23 cellular contexts compared by ENCODE assay signal in genomic region chr3:13722178-13722577, GRCh38.
DNase-seq lines count a peak whose midpoint lies in the region; ATAC-seq, FAIRE-seq and TF ChIP-seq lines count a peak whose summit lies in the region.
"Had no signal": no experiment of that assay in that cellular context is flagged by ENCODE, and none has a peak within 500 bp of the region (broad histone marks: within the 10 kb centered on the region; RNA-seq: fewer than 3 reads in every experiment).

No MANE protein-coding gene starts in this region.

- FAIRE-seq in urothelium cell line (lab: Jason Lieb, UNC): no peak
- FAIRE-seq: A549, D721Med, GM12878, GM12892, GM18507 had no signal

- H3K9me2 ChIP-seq in SK-N-SH (no peaks in the 10 kb centered on the region), GM23338 (ENCODE audit: insufficient read depth) (no peaks in the 10 kb centered on the region)

- H3K79me2 ChIP-seq in SK-N-SH (ENCODE audit: insufficient read depth) (no peaks in the 10 kb centered on the region), GM23338 (replicated peaks; ENCODE audit: insufficient read depth) (no peaks in the 10 kb centered on the region)

- H3K27me3 ChIP-seq in SK-N-SH (ENCODE audit: insufficient read depth): no peaks in the 10 kb centered on the region
- no peaks in the 10 kb centered on the region for H3K27me3 ChIP-seq in GM23338 (ENCODE audit: insufficient read depth)
- H3K27me3 ChIP-seq: BLaER1 treated with 17β-estradiol and CSF1 and Interleukin-3, amounts not matched to agents 10 nM and 100 nM had no signal

- H4K20me1 ChIP-seq in SK-N-SH (ENCODE audit: insufficient read depth) (no peaks in the 10 kb centered on the region), GM23338 (replicated peaks; ENCODE audit: insufficient read depth) (no peaks in the 10 kb centered on the region)
- H4K20me1 ChIP-seq: BLaER1 treated with 17β-estradiol and CSF1 and Interleukin-3, amounts not matched to agents 10 nM and 100 nM had no signal

- H3K9me3 Mint-ChIP-seq in GM23338 (peaks cover 31% of the 10 kb centered on the region), WTC11 (peaks cover 38% of the 10 kb centered on the region)

- H3K9me3 ChIP-seq in SK-N-SH: no peaks in the 10 kb centered on the region; the same call in none of the 2 replicates
- H3K9me3 ChIP-seq: A549 had no signal

- POLR2A ChIA-PET in SK-N-SH (lab: Yijun Ruan, JAX): no interaction called here
- POLR2A ChIA-PET in WTC11 (lab: Charles Lee): no interaction called here

- no peak overlapping the region for H3K9ac ChIP-seq in SK-N-SH
- H3K9ac ChIP-seq: BLaER1 treated with 17β-estradiol and CSF1 and Interleukin-3, amounts not matched to agents 10 nM and 100 nM had no signal

- no peak for TF ChIP-seq CTCF in SK-N-SH (IDR thresholded peaks at IDR 0.05)
- TF ChIP-seq CTCF in GM23338 (conservative IDR thresholded peaks at IDR 0.05; ENCODE audit: low read depth in 2 of 2): no peak
- TF ChIP-seq CTCF in WTC11 (IDR thresholded peaks at IDR 0.05): no peak
- TF ChIP-seq CTCF in GM10266 (IDR thresholded peaks at IDR 0.05; ENCODE audit: control insufficient read depth, insufficient read depth, low read depth, missing control alignments): no peak

- H3K4me2 ChIP-seq in SK-N-SH (no peak overlapping the region), GM23338 (no peak overlapping the region)
- H3K4me2 ChIP-seq: A549; BLaER1 treated with 17β-estradiol and CSF1 and Interleukin-3, amounts not matched to agents 10 nM and 100 nM had no signal

- H3K36me3 Mint-ChIP-seq in GM23338 (ENCODE audit: low read depth) (peaks cover 25% of the 10 kb centered on the region), WTC11 (peaks cover 31% of the 10 kb centered on the region)
- H3K36me3 Mint-ChIP-seq: CD8-positive, alpha-beta T cell had no signal

- ATAC-seq in SK-N-SH treated with all-trans-retinoic acid at 6 μM for 48 hours (no peak), GM23338 (no peak), WTC11 (no peak), GM21528 (IDR thresholded peaks at IDR 0.05; ENCODE audit: low FRiP score, unreplicated experiment) (no peak)
- ATAC-seq: A549; CD8-positive, alpha-beta T cell; GM12878 had no signal

- H3K4me3 Mint-ChIP-seq in GM23338: no peak overlapping the region
- H3K4me3 Mint-ChIP-seq in WTC11: no peak overlapping the region
- H3K4me3 Mint-ChIP-seq: B cell; CD4-positive, alpha-beta T cell; CD8-positive, alpha-beta T cell had no signal

- no peak for TF ChIP-seq RAD21 in SK-N-SH (IDR thresholded peaks at IDR 0.05; ENCODE audit: low read length)

- H3K4me1 Mint-ChIP-seq in GM23338 (peaks cover 7% of the 10 kb centered on the region; the same call in 2 of the 3 replicates), WTC11 (peaks cover 22% of the 10 kb centered on the region)
- H3K4me1 Mint-ChIP-seq: B cell had no signal

- TF ChIP-seq EP300 in SK-N-SH (IDR thresholded peaks at IDR 0.05; ENCODE audit: borderline replicate concordance in 1 of 2, low read depth in 1 of 2, low read length in 1 of 2): no peak

- no peak overlapping the region for H2AFZ ChIP-seq in SK-N-SH (ENCODE audit: low read depth)
- no peak overlapping the region for H2AFZ ChIP-seq in GM23338

- no peak overlapping the region for H3K4me3 ChIP-seq in SK-N-SH (ENCODE audit: low read depth in 2 of 2, low read length in 1 of 2)
- H3K4me3 ChIP-seq in GM23338: no peak overlapping the region
- H3K4me3 ChIP-seq: A549; BLaER1 treated with 17β-estradiol and CSF1 and Interleukin-3, amounts not matched to agents 10 nM and 100 nM; GM12878 had no signal

- H3K27ac Mint-ChIP-seq in GM23338: no peak overlapping the region
- no peak overlapping the region for H3K27ac Mint-ChIP-seq in WTC11
- H3K27ac Mint-ChIP-seq: B cell; CD4-positive, alpha-beta T cell; CD8-positive, alpha-beta T cell had no signal

- no peaks in the 10 kb centered on the region for H3F3A ChIP-seq in SK-N-SH (replicated peaks; ENCODE audit: insufficient read depth)
- no peaks in the 10 kb centered on the region for H3F3A ChIP-seq in GM23338 (replicated peaks; ENCODE audit: low read depth)

- H3K36me3 ChIP-seq in SK-N-SH (replicated peaks in 1 of 2; ENCODE audit: control insufficient read depth in 1 of 2, insufficient read depth in 2 of 2, low read length in 1 of 2): no peaks in the 10 kb centered on the region
- H3K36me3 ChIP-seq in GM23338 (ENCODE audit: insufficient read depth): no peaks in the 10 kb centered on the region
- H3K36me3 ChIP-seq: BLaER1 treated with 17β-estradiol and CSF1 and Interleukin-3, amounts not matched to agents 10 nM and 100 nM had no signal

- no peaks in the 10 kb centered on the region; a peak in 1 of 4 replicates for H3K4me1 ChIP-seq in SK-N-SH (ENCODE audit: control insufficient read depth in 1 of 2, insufficient read depth in 2 of 2, low read depth in 1 of 2, low read length in 1 of 2)
- peaks cover 4% of the 10 kb centered on the region for H3K4me1 ChIP-seq in GM23338 (ENCODE audit: insufficient read depth)
- H3K4me1 ChIP-seq: A549; BLaER1 treated with 17β-estradiol and CSF1 and Interleukin-3, amounts not matched to agents 10 nM and 100 nM; Caco-2 had no signal

- DNase-seq in SK-N-SH (peak; percentile 2), GM23338 (ENCODE audit: low spot score) (peak; percentile 13), WTC11 (ENCODE audit: low spot score) (no peak), urothelium cell line (ENCODE audit: low spot score) (peak; percentile 2), GM10266 (ENCODE audit: extremely low spot score) (no peak)
- DNase-seq: AML-193; Caco-2; Calu3; CD4-positive, alpha-beta T cell; CD8-positive, alpha-beta T cell; DMS79 treated with DMSO at 0.1 percent for 48 hours; GF-D8 had no signal

- H3K27me3 Mint-ChIP-seq in GM23338 (ENCODE audit: insufficient read depth, low read depth, poor library complexity): no peaks in the 10 kb centered on the region
- H3K27me3 Mint-ChIP-seq in WTC11 (ENCODE audit: low read depth): peaks cover 5% of the 10 kb centered on the region; the same call in 1 of the 2 replicates

- H3K27ac ChIP-seq in SK-N-SH (ENCODE audit: low read depth in 2 of 2, low read length in 1 of 2) (no peak overlapping the region), GM23338 (ENCODE audit: low read depth) (no peak overlapping the region)
- H3K27ac ChIP-seq: 22Rv1; A549; BLaER1 treated with 17β-estradiol and CSF1 and Interleukin-3, amounts not matched to agents 10 nM and 100 nM; C4-2B had no signal

- CTCF ChIA-PET in SK-N-SH (lab: Yijun Ruan, JAX): no interaction called here
- CTCF ChIA-PET in WTC11 (lab: Charles Lee): no interaction called here

TF ChIP-seq in SK-N-SH, 30 proteins besides CTCF, POLR2A, EP300 and RAD21 (continues in another document):
- TF ChIP-seq FOXJ3 (CRISPR knock-in tag; IDR thresholded peaks at IDR 0.05) (no peak), GABPA (IDR thresholded peaks at IDR 0.05; ENCODE audit: low read depth) (no peak), CHD2 (IDR thresholded peaks at IDR 0.05; ENCODE audit: low read length, partially characterized antibody) (no peak), TEAD4 (IDR thresholded peaks at IDR 0.05; ENCODE audit: borderline replicate concordance, insufficient read depth) (no peak), JUND (IDR thresholded peaks at IDR 0.05) (no peak), GATA2 (CRISPR knock-in tag; IDR thresholded peaks at IDR 0.05) (no peak), TCF12 (IDR thresholded peaks at IDR 0.05) (no peak), NFIC (IDR thresholded peaks at IDR 0.05; ENCODE audit: borderline replicate concordance) (no peak), NRF1 (IDR thresholded peaks at IDR 0.05; ENCODE audit: low read depth, low read length) (no peak)

TF ChIP-seq in SK-N-SH treated with all-trans-retinoic acid at 6 μM for 48 hours, 23 proteins besides CTCF, POLR2A, EP300 and RAD21 (continues in another document):
- TF ChIP-seq ZC3H10 (CRISPR knock-in tag; IDR thresholded peaks at IDR 0.05): no peak
- TF ChIP-seq, protein P1, sequence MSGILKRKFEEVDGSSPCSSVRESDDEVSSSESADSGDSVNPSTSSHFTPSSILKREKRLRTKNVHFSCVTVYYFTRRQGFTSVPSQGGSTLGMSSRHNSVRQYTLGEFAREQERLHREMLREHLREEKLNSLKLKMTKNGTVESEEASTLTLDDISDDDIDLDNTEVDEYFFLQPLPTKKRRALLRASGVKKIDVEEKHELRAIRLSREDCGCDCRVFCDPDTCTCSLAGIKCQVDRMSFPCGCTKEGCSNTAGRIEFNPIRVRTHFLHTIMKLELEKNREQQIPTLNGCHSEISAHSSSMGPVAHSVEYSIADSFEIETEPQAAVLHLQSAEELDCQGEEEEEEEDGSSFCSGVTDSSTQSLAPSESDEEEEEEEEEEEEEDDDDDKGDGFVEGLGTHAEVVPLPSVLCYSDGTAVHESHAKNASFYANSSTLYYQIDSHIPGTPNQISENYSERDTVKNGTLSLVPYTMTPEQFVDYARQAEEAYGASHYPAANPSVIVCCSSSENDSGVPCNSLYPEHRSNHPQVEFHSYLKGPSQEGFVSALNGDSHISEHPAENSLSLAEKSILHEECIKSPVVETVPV (CRISPR knock-in tag; IDR thresholded peaks at IDR 0.05): no peak

TF ChIP-seq in WTC11, 78 proteins besides CTCF, POLR2A, EP300 and RAD21:
- TF ChIP-seq ZNF317 (CRISPR knock-in tag; IDR thresholded peaks at IDR 0.05; ENCODE audit: borderline replicate concordance, low read depth) (peak; percentile 94), SP1 (CRISPR knock-in tag; conservative IDR thresholded peaks at IDR 0.05) (no peak)

Comparison
In these comparisons a context has a peak if more than half of its experiments do, and no peak if none do; other contexts are left out.
1. DNase-seq: peak in SK-N-SH (single experiment), GM23338 (single experiment) and urothelium cell line (single experiment); none in WTC11 (single experiment) and GM10266 (single experiment).